9 cellular contexts compared by ENCODE assay signal in the genomic region with DNA sequence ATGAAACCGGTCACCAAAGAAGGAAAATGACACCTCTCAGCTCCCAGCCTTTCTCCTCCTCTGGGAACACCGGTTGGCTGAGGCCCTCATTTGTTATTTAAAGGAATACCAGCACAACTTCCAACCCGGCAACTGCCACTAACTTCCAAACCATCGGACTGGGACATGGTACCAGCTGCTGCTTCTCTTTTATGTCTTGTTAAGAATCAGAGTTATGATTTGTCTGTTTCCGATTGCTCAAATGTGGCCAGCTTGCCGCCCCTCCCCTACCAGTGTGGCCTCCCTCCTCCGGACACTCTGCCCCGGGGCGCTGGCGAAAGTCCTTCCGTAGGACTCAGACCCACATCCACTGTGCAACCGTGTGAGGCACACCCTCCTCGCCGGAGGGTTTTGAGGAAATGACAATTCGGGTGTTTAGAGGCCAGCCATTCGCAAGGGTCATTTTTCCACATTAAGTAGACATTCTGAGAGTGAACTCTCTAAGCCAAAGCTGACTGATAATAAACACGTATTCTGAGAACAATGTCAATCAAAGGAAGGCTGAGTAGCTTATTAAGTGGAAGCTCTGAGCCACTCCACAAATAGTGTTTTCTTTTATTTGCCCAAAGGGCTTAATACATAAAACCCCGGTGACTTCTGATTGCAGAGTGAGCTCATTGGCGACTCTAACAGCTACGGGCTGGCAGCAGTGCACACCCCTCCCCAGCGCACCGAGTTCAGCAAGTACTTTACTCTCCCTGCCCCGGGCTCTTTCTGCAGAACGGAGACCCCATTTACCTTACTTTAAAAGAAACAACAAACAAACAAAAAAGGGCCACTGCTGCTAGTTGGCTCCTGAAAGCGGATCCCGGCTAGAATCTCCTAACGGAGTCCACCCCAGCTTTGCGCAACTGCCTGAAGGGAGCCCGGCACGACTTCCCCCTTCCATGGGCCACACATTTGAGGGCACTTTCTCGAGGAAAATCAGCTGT. TPM values are rescaled to one million over a fixed set of nuclear protein-coding genes. Genes with fewer than 3 reads are reported as not detected.
DNase-seq lines count a peak whose midpoint lies in the region; ATAC-seq, FAIRE-seq and TF ChIP-seq lines count a peak whose summit lies in the region.
"Had no signal": no experiment of that assay in that cellular context is flagged by ENCODE, and none has a peak within 500 bp of the region (broad histone marks: within the 10 kb centered on the region; RNA-seq: fewer than 3 reads in every experiment).

No MANE protein-coding gene starts in this region.

- ATAC-seq in lower lobe of right lung (peak; percentile 82 to 91), HG02938 (IDR thresholded peaks at IDR 0.05; ENCODE audit: unreplicated experiment) (no peak)

- no peak for TF ChIP-seq CTCF in NB4 (IDR thresholded peaks at IDR 0.05; ENCODE audit: low read depth, low read length)
- no peak for TF ChIP-seq CTCF in chondrocyte (IDR thresholded peaks at IDR 0.05)
- no peak for TF ChIP-seq CTCF in lower lobe of right lung (IDR thresholded peaks at IDR 0.05)
- TF ChIP-seq CTCF in uterus (IDR thresholded peaks at IDR 0.05), result no peak

- FAIRE-seq in HTR-8/SVneo (lab: Jason Lieb, UNC), result no peak

- peak overlapping the region; percentile 68 for H3K4me3 Mint-ChIP-seq in chondrocyte (ENCODE audit: unreplicated experiment)
- H3K4me3 Mint-ChIP-seq: central memory CD8-positive, alpha-beta T cell had no signal

- H3K4me3 ChIP-seq in NB4 (ENCODE audit: low read depth, low read length) (peak overlapping the region; percentile 28), lower lobe of right lung (peak overlapping the region; percentile 24), uterus (no peak overlapping the region)

- DNase-seq in A172 (ENCODE audit: low spot score) (peak; percentile 67), NB4 (ENCODE audit: low read depth) (peak; percentile 72), chondrocyte (ENCODE audit: low spot score) (peak; percentile 79), lower lobe of right lung (peak; percentile 90), midbrain (lab: John Stamatoyannopoulos, UW) (no peak), uterus (no peak), HTR-8/SVneo (ENCODE audit: insufficient read length, low spot score) (no peak)

- H3K4me1 ChIP-seq in lower lobe of right lung (peaks cover 50% of the 10 kb centered on the region), uterus (no peaks in the 10 kb centered on the region)

- no peaks in the 10 kb centered on the region for H3K36me3 Mint-ChIP-seq in chondrocyte (ENCODE audit: low read depth)

- intact Hi-C loops in lower lobe of right lung (cut with DNase I), result no loop called here
- intact Hi-C loops in uterus (cut with DNase I; ENCODE audit: low total_unique reads), result no loop called here

- peak overlapping the region; percentile 97 for H3K27ac Mint-ChIP-seq in chondrocyte (ENCODE audit: unreplicated experiment)

- H3K9me3 ChIP-seq in lower lobe of right lung, result no peaks in the 10 kb centered on the region
- no peaks in the 10 kb centered on the region for H3K9me3 ChIP-seq in uterus

- H3K36me3 ChIP-seq in lower lobe of right lung (peaks cover 2% of the 10 kb centered on the region), uterus (no peaks in the 10 kb centered on the region)

- peaks cover 44% of the 10 kb centered on the region for H3K27me3 ChIP-seq in lower lobe of right lung (ENCODE audit: low read depth)
- peaks cover 5 to 33% of the 10 kb centered on the region in 2 donors for H3K27me3 ChIP-seq in uterus

- no peaks in the 10 kb centered on the region for H3K9me3 Mint-ChIP-seq in chondrocyte (ENCODE audit: low read depth)
- H3K9me3 Mint-ChIP-seq: central memory CD8-positive, alpha-beta T cell had no signal

- H3K27me3 Mint-ChIP-seq in chondrocyte (ENCODE audit: low read depth), result no peaks in the 10 kb centered on the region

- H3K27ac ChIP-seq in lower lobe of right lung, result peak overlapping the region; percentile 78
- H3K27ac ChIP-seq in uterus, result no peak overlapping the region

- no peak for TF ChIP-seq POLR2A in NB4 (IDR thresholded peaks at IDR 0.05; ENCODE audit: extremely low read depth, insufficient read length)
- TF ChIP-seq POLR2A in uterus (IDR thresholded peaks at IDR 0.05), result no peak

- H3K4me1 Mint-ChIP-seq in chondrocyte (ENCODE audit: low read depth), result peaks cover 71% of the 10 kb centered on the region
- H3K4me1 Mint-ChIP-seq: central memory CD8-positive, alpha-beta T cell had no signal

RNA-seq across cellular contexts. Expression of a gene that starts 5.4 kb away (rescaled TPM):
- 0.07 and 0.55 TPM in 2 replicates for total RNA-seq in A172 (2014; rRNA removed; shearing (Covaris generic))
- total RNA-seq in chondrocyte (6.1 to 11.3 TPM (median 11.1 TPM) in 3 replicates), lower lobe of right lung (8.7 TPM), uterus (1 to 10 TPM in 1 of 4 donors, under 1 TPM in 1, not detected in 2; 0.29 to 9.7 TPM)

Comparison
In these comparisons a context has a peak if more than half of its experiments do, and no peak if none do; other contexts are left out.
1. DNase-seq: peak in A172 (single experiment), NB4 (single experiment), chondrocyte (single experiment) and lower lobe of right lung (single experiment); none in midbrain (single experiment), uterus (0 of 2) and HTR-8/SVneo (single experiment).
2. H3K4me3 ChIP-seq: peak in NB4 (single experiment) and lower lobe of right lung (single experiment); none in uterus (0 of 2).